17 cellular contexts compared by ENCODE assay signal in the genomic region with DNA sequence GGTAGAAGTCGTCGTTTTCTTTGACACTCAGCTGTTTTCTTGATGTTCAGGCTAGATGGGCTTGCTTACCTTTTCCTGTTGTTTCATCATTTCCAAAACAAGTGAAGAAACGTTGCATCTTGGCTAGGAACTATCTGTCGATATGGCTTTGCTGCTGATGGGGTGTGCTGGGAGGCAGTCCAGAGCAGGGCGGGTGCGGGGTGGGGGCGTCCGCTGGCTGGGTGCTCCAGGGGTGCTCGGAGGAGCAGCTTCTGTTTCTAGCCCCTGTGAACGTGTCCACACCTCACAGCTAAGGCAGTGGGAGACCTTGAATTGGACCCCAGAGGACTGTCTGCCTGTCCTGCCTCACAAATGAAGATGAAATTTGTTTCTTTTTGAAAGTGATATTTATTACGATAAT. TPM values are rescaled to one million over a fixed set of nuclear protein-coding genes. Genes with fewer than 3 reads are reported as not detected.
DNase-seq lines count a peak whose midpoint lies in the region; ATAC-seq and TF ChIP-seq lines count a peak whose summit lies in the region.
"Had no signal": no experiment of that assay in that cellular context is flagged by ENCODE, and none has a peak within 500 bp of the region (broad histone marks: within the 10 kb centered on the region; RNA-seq: fewer than 3 reads in every experiment).

No MANE protein-coding gene starts in this region.

- H3K36me3 ChIP-seq in heart left ventricle: peaks cover 0 to 5% (median 0%) of the 10 kb centered on the region in 9 donors
- no peaks in the 10 kb centered on the region for H3K36me3 ChIP-seq in gastroesophageal sphincter
- H3K36me3 ChIP-seq in vagina: peaks cover 0 to 4% of the 10 kb centered on the region in 2 donors
- H3K36me3 ChIP-seq: adrenal gland, thyroid gland had no signal

- no peak for TF ChIP-seq POLR2A in heart left ventricle (IDR thresholded peaks at IDR 0.05)
- TF ChIP-seq POLR2A in gastroesophageal sphincter (IDR thresholded peaks at IDR 0.05): no peak
- TF ChIP-seq POLR2A in vagina (IDR thresholded peaks at IDR 0.05): no peak

- 40 to 56% (median 54%) methylated on average over 11 of the region's 11 CpGs for WGBS in heart left ventricle, 4 donors
- 22 to 31% methylated on average over 6 to 7 of the region's 11 CpGs for WGBS in gastroesophageal sphincter (ENCODE audit: low coverage in 1 of 2), 2 donors

- DNase-seq in heart left ventricle (peak in 1 of 5 donors; percentile 37), Right ventricle myocardium inferior (ENCODE audit: missing footprints) (no peak), posterior vena cava (ENCODE audit: low spot score) (peak; percentile 72), vagina (ENCODE audit: extremely low spot score in 2 of 2) (no peak), NCI-H748 treated with DMSO at 0.1 percent for 48 hours (lab: John Stamatoyannopoulos, UW) (no peak), superior temporal gyrus (ENCODE audit: extremely low spot score) (no peak)
- DNase-seq: adrenal gland; CD8-positive, alpha-beta T cell; DND-41; hippocampal formation; NCI-H187; NCI-H524 treated with DMSO at 0.1 percent for 48 hours; thyroid gland had no signal

- H3K27me3 ChIP-seq in heart left ventricle (no peaks in the 10 kb centered on the region), gastroesophageal sphincter (no peaks in the 10 kb centered on the region), vagina (no peaks in the 10 kb centered on the region)
- H3K27me3 ChIP-seq: adrenal gland, thyroid gland had no signal

- H3K9me3 ChIP-seq in heart left ventricle: no peaks in the 10 kb centered on the region
- H3K9me3 ChIP-seq in gastroesophageal sphincter: no peaks in the 10 kb centered on the region
- H3K9me3 ChIP-seq in vagina: no peaks in the 10 kb centered on the region
- H3K9me3 ChIP-seq: A549, adrenal gland, thyroid gland had no signal

- intact Hi-C loops in heart left ventricle (cut with DNase I) (loop anchor here in 6 of 10 donors (5.0 kb wide), 2 partner anchors 43 to 48 kb away; no protein-coding TSS in a partner anchor), Right ventricle myocardium inferior (cut with DNase I) (loop anchor here (5.0 kb wide), 1 partner anchor 48 kb away; no protein-coding TSS in a partner anchor), posterior vena cava (cut with DNase I) (loop anchor here in 1 of 2 donors (2.0 to 5.0 kb wide), 2 partner anchors 37 to 48 kb away; no protein-coding TSS in a partner anchor), vagina (cut with DNase I) (no loop called here)

- ATAC-seq in heart left ventricle (no peak), Right ventricle myocardium inferior (no peak), gastroesophageal sphincter (peak; percentile 7), HG02759 (IDR thresholded peaks at IDR 0.05; ENCODE audit: unreplicated experiment) (no peak)
- ATAC-seq: A549; activated T-helper 17 cell treated with anti-CD3 and anti-CD28 coated beads, Interleukin-2, amount 50 U/mL, for 72 hours; CD8-positive, alpha-beta T cell had no signal

- TF ChIP-seq CTCF in heart left ventricle (IDR thresholded peaks at IDR 0.05) (no peak), gastroesophageal sphincter (IDR thresholded peaks at IDR 0.05) (no peak), vagina (IDR thresholded peaks at IDR 0.05) (no peak)

- H3K4me3 ChIP-seq in heart left ventricle (peak overlapping the region in 3 of 12 donors; percentile 2 to 31 (median 24)), gastroesophageal sphincter (no peak overlapping the region), vagina (no peak overlapping the region)
- H3K4me3 ChIP-seq: A549, adrenal gland, thyroid gland had no signal

- H3K27ac ChIP-seq in heart left ventricle: peak overlapping the region in 11 of 12 donors; percentile 44 to 81 (median 61)
- peak overlapping the region in 3 of 4 donors; percentile 81 to 92 (median 90) for H3K27ac ChIP-seq in gastroesophageal sphincter
- peak overlapping the region; percentile 82 for H3K27ac ChIP-seq in vagina
- H3K27ac ChIP-seq: A549, thyroid gland had no signal

- TF ChIP-seq EP300 in gastroesophageal sphincter (IDR thresholded peaks at IDR 0.05): no peak

- H3K4me1 ChIP-seq in heart left ventricle: peaks cover 7 to 93% (median 69%) of the 10 kb centered on the region in 12 donors
- H3K4me1 ChIP-seq in gastroesophageal sphincter: peaks cover 0 to 100% (median 55%) of the 10 kb centered on the region in 3 donors
- H3K4me1 ChIP-seq in vagina: peaks cover 82% of the 10 kb centered on the region
- H3K4me1 ChIP-seq: A549 had no signal

RNA-seq across cellular contexts. Expression of a gene that starts 7.6 kb away (rescaled TPM):
- total RNA-seq in heart left ventricle (100 to 1,000 TPM; 117 to 203 (median 157) TPM), Right ventricle myocardium inferior (176 TPM), gastroesophageal sphincter (100 to 1,000 TPM; 151 to 261 (median 231) TPM), posterior vena cava (100 to 1,000 TPM; 110 to 132 TPM), vagina (170 TPM)
- polyA plus RNA-seq in heart left ventricle: 100 to 1,000 TPM; 111 to 148 TPM

RNA-seq across cellular contexts. Expression of a gene that starts 51.7 kb away (rescaled TPM):
- total RNA-seq in heart left ventricle (10 to 100 TPM; 14.6 to 27.3 (median 18.6) TPM), Right ventricle myocardium inferior (19.1 TPM), gastroesophageal sphincter (10 to 100 TPM; 18.4 to 34.8 (median 28.7) TPM), posterior vena cava (10 to 100 TPM; 13.2 to 16.3 TPM), vagina (35.8 TPM)
- 10 to 100 TPM; 19.7 to 34.1 TPM for polyA plus RNA-seq in heart left ventricle
